In the genomic region with DNA sequence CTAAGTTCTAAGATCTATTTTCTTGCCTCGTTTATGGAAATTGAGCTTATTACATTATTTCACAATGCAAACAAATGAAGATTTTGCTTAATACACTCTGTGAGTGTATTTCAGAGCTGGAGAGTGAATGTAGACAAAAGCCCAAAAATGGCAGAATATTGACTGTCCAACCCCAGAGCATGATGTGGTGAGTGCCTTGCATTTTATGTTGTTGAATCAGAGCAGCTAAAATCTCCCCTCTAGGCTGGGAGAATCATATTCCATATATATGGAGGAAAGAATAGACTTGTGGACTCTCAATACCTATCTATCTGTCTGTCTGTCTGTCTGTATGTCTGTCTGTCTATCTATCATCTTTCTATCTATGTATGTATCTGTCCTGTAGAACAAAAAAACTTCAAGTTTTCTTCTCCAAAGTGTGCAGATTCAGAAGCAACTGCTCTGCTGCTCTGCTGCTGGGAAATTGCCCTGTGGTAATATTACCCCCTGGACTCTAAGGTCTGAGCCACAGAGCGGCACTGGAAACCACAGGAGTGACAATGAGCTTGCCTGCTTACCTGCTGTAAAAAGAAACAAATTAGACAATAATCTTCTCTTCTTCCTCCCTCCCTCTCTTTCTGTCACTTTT, we compare ENCODE assay signal across 17 cellular contexts.
DNase-seq lines count a peak whose midpoint lies in the region; ATAC-seq, FAIRE-seq and TF ChIP-seq lines count a peak whose summit lies in the region.
"Had no signal": no experiment of that assay in that cellular context is flagged by ENCODE, and none has a peak within 500 bp of the region (broad histone marks: within the 10 kb centered on the region; RNA-seq: fewer than 3 reads in every experiment).

No MANE protein-coding gene starts in this region.

- ATAC-seq in psoas muscle: peak in 3 of 4 donors; percentile 50 to 67 (median 63)
- ATAC-seq: left colon; naive thymus-derived CD8-positive, alpha-beta T cell; WTC11 had no signal

- no peaks in the 10 kb centered on the region for H3K4me1 ChIP-seq in psoas muscle

- 63 to 73% (median 66%) methylated on average over 2 of the region's 2 CpGs for WGBS in psoas muscle, 3 donors

- peak; percentile 11 for TF ChIP-seq CTCF in psoas muscle (IDR thresholded peaks at IDR 0.05)

- peak; percentile 37 for DNase-seq in H4 (ENCODE audit: low spot score)
- DNase-seq in RCC 7860 (ENCODE audit: low spot score): peak; percentile 75
- DNase-seq in fibroblast of peridontal ligament (ENCODE audit: extremely low read depth): peak; percentile 45
- DNase-seq in psoas muscle: no peak
- no peak for DNase-seq in T-helper 1 cell
- DNase-seq in G401 (ENCODE audit: low spot score): no peak
- DNase-seq in hippocampal formation (lab: John Stamatoyannopoulos, UW): no peak
- DNase-seq: activated naive CD4-positive, alpha-beta T cell; left colon; naive thymus-derived CD8-positive, alpha-beta T cell; NCI-H1105; NCI-H524; stimulated activated CD4-positive, alpha-beta T cell treated with anti-CD3 and anti-CD28 coated beads, Interleukin-1b, Interleukin-23, amount 100 ng/mL, for 48 hours; SW 1271 had no signal

- H3K27ac ChIP-seq in psoas muscle: no peak overlapping the region
- H3K27ac ChIP-seq: thoracic aorta had no signal

- no peaks in the 10 kb centered on the region for H3K9me3 ChIP-seq in psoas muscle
- H3K9me3 ChIP-seq: thoracic aorta had no signal

- in situ Hi-C loops in G401 (cut with HindIII; ENCODE audit: low sequenced_read_pairs): no loop called here

- peak; percentile 85 for FAIRE-seq in RCC 7860 (lab: Jason Lieb, UNC)
- FAIRE-seq: G401.6 had no signal

- no peak overlapping the region for H3K4me3 ChIP-seq in psoas muscle
- H3K4me3 ChIP-seq: thoracic aorta had no signal

- H3K36me3 ChIP-seq in psoas muscle (ENCODE audit: insufficient read depth in 1 of 2, low read depth in 1 of 2): no peaks in the 10 kb centered on the region
- H3K36me3 ChIP-seq: thoracic aorta had no signal

- intact Hi-C loops in psoas muscle (cut with DNase I): no loop called here

- no peaks in the 10 kb centered on the region for H3K27me3 ChIP-seq in psoas muscle (ENCODE audit: insufficient read depth in 3 of 3, low read length in 2 of 3)

Comparison
In these comparisons a context has a peak if more than half of its experiments do, and no peak if none do; other contexts are left out.
1. DNase-seq: peak in H4 (single experiment), RCC 7860 (single experiment) and fibroblast of peridontal ligament (single experiment); none in psoas muscle (0 of 2), T-helper 1 cell (0 of 5), G401 (single experiment) and hippocampal formation (0 of 2).